17 cellular contexts compared by ENCODE assay signal in genomic region chr11:61599968-61600710, GRCh38. TPM values are rescaled to one million over a fixed set of nuclear protein-coding genes. Genes with fewer than 3 reads are reported as not detected.
DNase-seq lines count a peak whose midpoint lies in the region; ATAC-seq and TF ChIP-seq lines count a peak whose summit lies in the region.
"Had no signal": no experiment of that assay in that cellular context is flagged by ENCODE, and none has a peak within 500 bp of the region (broad histone marks: within the 10 kb centered on the region; RNA-seq: fewer than 3 reads in every experiment).

No MANE protein-coding gene starts in this region.

- no peak overlapping the region for H3T11ph ChIP-seq in H9 (ENCODE audit: low read length)

- no peak for TF ChIP-seq CTCF in H9 (conservative IDR thresholded peaks at IDR 0.05)
- no peak for TF ChIP-seq CTCF in progenitor cell of endocrine pancreas (IDR thresholded peaks at IDR 0.05; ENCODE audit: unreplicated experiment)

- no peak overlapping the region for H2BK20ac ChIP-seq in H9 (ENCODE audit: low read depth, low read length, poor library complexity, severe bottlenecking)

- no peak overlapping the region for H4K5ac ChIP-seq in H9 (ENCODE audit: insufficient read length, low read depth, low read length)

- H3K27me3 ChIP-seq in H9 (ENCODE audit: insufficient read depth, low read length) (no peaks in the 10 kb centered on the region), iPS-15b (ENCODE audit: control insufficient read depth, insufficient read depth, low read length) (no peaks in the 10 kb centered on the region), skeletal muscle satellite cell (ENCODE audit: control insufficient read depth, insufficient read depth, low read length) (no peaks in the 10 kb centered on the region)
- H3K27me3 ChIP-seq: BE2C had no signal

- no peak overlapping the region for H2BK12ac ChIP-seq in H9 (ENCODE audit: insufficient read length, low read depth, low read length)

- H3K36me3 Mint-ChIP-seq in H9 (ENCODE audit: insufficient read depth in 1 of 3, low read depth in 3 of 3) (no peaks in the 10 kb centered on the region), progenitor cell of endocrine pancreas (ENCODE audit: insufficient read depth) (no peaks in the 10 kb centered on the region)
- H3K36me3 Mint-ChIP-seq: memory B cell had no signal

- H3K9me3 ChIP-seq in H9 (ENCODE audit: control insufficient read depth, low read depth, low read length) (no peaks in the 10 kb centered on the region), iPS-15b (ENCODE audit: control insufficient read depth, insufficient read depth, low read length) (no peaks in the 10 kb centered on the region), skeletal muscle satellite cell (replicated peaks; ENCODE audit: low read length) (no peaks in the 10 kb centered on the region)
- H3K9me3 ChIP-seq: BE2C had no signal

- no peak overlapping the region; the same call in 1 of the 2 replicates for H3K14ac ChIP-seq in H9 (ENCODE audit: insufficient read depth, low read length)

- no peak overlapping the region for H3K56ac ChIP-seq in H9 (ENCODE audit: insufficient read length, low read depth, low read length)

- no peaks in the 10 kb centered on the region for H3K23me2 ChIP-seq in H9 (ENCODE audit: insufficient read length, low read depth, low read length, poor library complexity, severe bottlenecking)

- no peak overlapping the region for H2BK15ac ChIP-seq in H9 (ENCODE audit: low read depth, low read length)

- H4K8ac ChIP-seq in H9 (replicated peaks; ENCODE audit: insufficient read length, low read depth, low read length), result no peak overlapping the region

- no peak overlapping the region for H2BK120ac ChIP-seq in H9 (ENCODE audit: low read depth, low read length, poor library complexity, severe bottlenecking)

- H3K4me2 ChIP-seq in H9 (ENCODE audit: insufficient read depth, insufficient read length, low read length) (no peak overlapping the region), skeletal muscle satellite cell (ENCODE audit: low read length) (peak overlapping the region; percentile 68)

- DNase-seq in H9 (no peak), amniotic epithelial cell (ENCODE audit: low read depth) (peak; percentile 12), NAMALWA (ENCODE audit: low spot score) (no peak), progenitor cell of endocrine pancreas (ENCODE audit: low spot score, unreplicated experiment) (no peak), GM19240 (ENCODE audit: insufficient read length, low spot score) (no peak)
- DNase-seq: activated CD4-positive, alpha-beta T cell treated with anti-CD3 and anti-CD28 coated beads, Interleukin-2, amount 50 U/mL, for 48 hours; activated naive CD4-positive, alpha-beta T cell treated with Interleukin-2 at 50 U/mL for 16 hours; cortex of kidney; NCI-H1092; NCI-H526; stimulated activated CD4-positive, alpha-beta T cell treated with anti-CD3 and anti-CD28 coated beads, Interleukin-2, amount 100 ng/mL, for 48 hours had no signal

- no peaks in the 10 kb centered on the region for H3K9me3 Mint-ChIP-seq in H9
- no peaks in the 10 kb centered on the region for H3K9me3 Mint-ChIP-seq in progenitor cell of endocrine pancreas (ENCODE audit: low read depth)
- H3K9me3 Mint-ChIP-seq: memory B cell had no signal

- H4K20me1 ChIP-seq in H9 (ENCODE audit: control insufficient read depth, insufficient read depth, insufficient read length), result no peaks in the 10 kb centered on the region

- H3K36me3 ChIP-seq in iPS-15b (ENCODE audit: control insufficient read depth, insufficient read depth, low read length) (no peaks in the 10 kb centered on the region), skeletal muscle satellite cell (ENCODE audit: insufficient read depth, low read length) (no peaks in the 10 kb centered on the region)
- H3K36me3 ChIP-seq: BE2C had no signal

- H3K4me1 Mint-ChIP-seq in H9 (peaks cover 35 to 47% of the 10 kb centered on the region in 2 experiments), progenitor cell of endocrine pancreas (ENCODE audit: low read depth) (peaks cover 8% of the 10 kb centered on the region)
- H3K4me1 Mint-ChIP-seq: memory B cell had no signal

- no peak overlapping the region for H3K18ac ChIP-seq in H9 (ENCODE audit: insufficient read length, low read depth, low read length)

- H3K27ac Mint-ChIP-seq in H9, result peak overlapping the region; percentile 48 to 59 (median 51); a peak in 5 of 7 replicates
- no peak overlapping the region for H3K27ac Mint-ChIP-seq in progenitor cell of endocrine pancreas
- H3K27ac Mint-ChIP-seq: memory B cell had no signal

- no CpG with 5 or more reads among the region's 13 CpGs for WGBS in H9 (ENCODE audit: extremely low coverage, insufficient read length, low lambda C conversion rate)

- H3K4me3 Mint-ChIP-seq in H9 (peak overlapping the region; percentile 24 to 43; a peak in 2 of 5 replicates), progenitor cell of endocrine pancreas (ENCODE audit: low read depth) (no peak overlapping the region)
- H3K4me3 Mint-ChIP-seq: memory B cell had no signal

- no peak overlapping the region for H3K9ac ChIP-seq in H9 (ENCODE audit: extremely low read depth, insufficient read length, low read length)
- H3K9ac ChIP-seq in iPS-15b (ENCODE audit: low read depth, low read length), result no peak overlapping the region
- H3K9ac ChIP-seq in skeletal muscle satellite cell (ENCODE audit: low read depth, low read length), result peak overlapping the region; percentile 25

- no peak overlapping the region for H3K27ac ChIP-seq in H9 (ENCODE audit: insufficient read length, low read depth, low read length)

- no peaks in the 10 kb centered on the region for H3K79me1 ChIP-seq in H9 (ENCODE audit: insufficient read depth, low read depth, low read length, poor library complexity, severe bottlenecking)

- no peak for ATAC-seq in GM19463 (IDR thresholded peaks at IDR 0.05; ENCODE audit: unreplicated experiment)
- ATAC-seq: sciatic nerve had no signal

- H3K4me3 ChIP-seq in iPS-15b (ENCODE audit: low read depth, low read length), result peak overlapping the region; percentile 26
- H3K4me3 ChIP-seq in skeletal muscle satellite cell (ENCODE audit: low read length), result peak overlapping the region; percentile 17

- H3K23ac ChIP-seq in H9 (ENCODE audit: insufficient read length, low read depth, low read length), result no peak overlapping the region

- H2AK5ac ChIP-seq in H9 (ENCODE audit: insufficient read length, low read length), result no peak overlapping the region

- no peaks in the 10 kb centered on the region for H3K79me2 ChIP-seq in H9 (ENCODE audit: insufficient read depth, low read length)

- H3K4ac ChIP-seq in H9 (ENCODE audit: low read depth, low read length), result no peak overlapping the region

- peaks cover 2% of the 10 kb centered on the region; the same call in 1 of the 2 replicates for H3K4me1 ChIP-seq in H9 (ENCODE audit: insufficient read depth, low read length)
- peaks cover 6% of the 10 kb centered on the region for H3K4me1 ChIP-seq in iPS-15b (ENCODE audit: control insufficient read depth, insufficient read depth, low read length)
- peaks cover 51% of the 10 kb centered on the region for H3K4me1 ChIP-seq in skeletal muscle satellite cell (ENCODE audit: control insufficient read depth, insufficient read depth, low read length)
- H3K4me1 ChIP-seq: BE2C had no signal

- H4K91ac ChIP-seq in H9 (ENCODE audit: insufficient read length, low read depth, low read length), result no peak overlapping the region

- H2AFZ ChIP-seq in H9 (ENCODE audit: low read length), result no peak overlapping the region

- H3K27me3 Mint-ChIP-seq in H9 (ENCODE audit: low read depth) (peaks cover 11% of the 10 kb centered on the region), progenitor cell of endocrine pancreas (peaks cover 32% of the 10 kb centered on the region)

- H2BK5ac ChIP-seq in H9 (ENCODE audit: insufficient read length, low read length), result no peak overlapping the region

RNA-seq across cellular contexts. Expression of gene SYT7, which starts 19.3 kb away (rescaled TPM):
- total RNA-seq in H9 (2021) (7.0 and 8.8 TPM in 2 replicates), progenitor cell of endocrine pancreas (10.3 and 11.7 TPM in 2 replicates)
- total RNA-seq in skeletal muscle satellite cell (2012; rRNA removed), result 2.0 and 5.1 TPM in 2 replicates
